Comparison of ENCODE assay signal across 29 cellular contexts in genomic region chr1:91801496-91802115, GRCh38.
DNase-seq lines count a peak whose midpoint lies in the region; ATAC-seq and TF ChIP-seq lines count a peak whose summit lies in the region.
"Had no signal": no experiment of that assay in that cellular context is flagged by ENCODE, and none has a peak within 500 bp of the region (broad histone marks: within the 10 kb centered on the region; RNA-seq: fewer than 3 reads in every experiment).

No MANE protein-coding gene starts in this region.

- H3K4me1 ChIP-seq in naive thymus-derived CD4-positive, alpha-beta T cell (ENCODE audit: control insufficient read depth in 2 of 2, insufficient read depth in 2 of 2, low read length in 2 of 2) = peaks cover 27 to 34% of the 10 kb centered on the region in 2 donors
- H3K4me1 ChIP-seq in testis = peaks cover 42% of the 10 kb centered on the region

- no peak overlapping the region for H3K4me3 Mint-ChIP-seq in T-helper 1 cell treated with Interleukin-12 subunit alpha and Interleukin-12 subunit beta and Interleukin-4 antibody, amounts not matched to agents 30 μg/mL and 1 μg/mL, for 36 hours
- H3K4me3 Mint-ChIP-seq in naive thymus-derived CD4-positive, alpha-beta T cell = peak overlapping the region in 1 of 10 donors; percentile 10
- H3K4me3 Mint-ChIP-seq: CD14-positive monocyte, mesothelial cell of epicardium, nephron progenitor cell had no signal

- TF ChIP-seq CTCF in testis (IDR thresholded peaks at IDR 0.05) = no peak
- no peak for TF ChIP-seq CTCF in dorsolateral prefrontal cortex (IDR thresholded peaks at IDR 0.05 in 54 of 56, conservative IDR thresholded peaks at IDR 0.05 in 2 of 56; ENCODE audit: low read depth in 1 of 56, partially characterized antibody in 56 of 56)

- H3K9me3 Mint-ChIP-seq in T-helper 1 cell treated with Interleukin-12 subunit alpha and Interleukin-12 subunit beta and Interleukin-4 antibody, amounts not matched to agents 30 μg/mL and 1 μg/mL, for 36 hours = no peaks in the 10 kb centered on the region
- peaks cover 0 to 6% (median 0%) of the 10 kb centered on the region in 11 donors for H3K9me3 Mint-ChIP-seq in naive thymus-derived CD4-positive, alpha-beta T cell
- H3K9me3 Mint-ChIP-seq: mesothelial cell of epicardium, nephron progenitor cell had no signal

- no peak overlapping the region for H3K4me3 ChIP-seq in naive thymus-derived CD4-positive, alpha-beta T cell (ENCODE audit: low read length)
- H3K4me3 ChIP-seq in testis (no peak overlapping the region), dorsolateral prefrontal cortex (no peak overlapping the region)
- H3K4me3 ChIP-seq: GM23248 had no signal

- CTCF ChIA-PET in naive thymus-derived CD4-positive, alpha-beta T cell (lab: Charles Lee) = interaction anchor here (0.6 kb wide), 2 partner anchors 20 to 411 kb away, joined by 3 to 6 read pairs; no protein-coding TSS in a partner anchor

- H3K9me3 ChIP-seq in naive thymus-derived CD4-positive, alpha-beta T cell (ENCODE audit: control insufficient read depth in 2 of 3, low read length in 3 of 3) = no peaks in the 10 kb centered on the region
- H3K9me3 ChIP-seq in testis = no peaks in the 10 kb centered on the region

- H3K27me3 ChIP-seq in naive thymus-derived CD4-positive, alpha-beta T cell (ENCODE audit: control insufficient read depth in 2 of 2, insufficient read depth in 2 of 2, low read length in 2 of 2) = no peaks in the 10 kb centered on the region
- H3K27me3 ChIP-seq in testis (no peaks in the 10 kb centered on the region), dorsolateral prefrontal cortex (peaks cover 0 to 3% (median 0%) of the 10 kb centered on the region in 45 donors)

- H3K27ac ChIP-seq in naive thymus-derived CD4-positive, alpha-beta T cell (ENCODE audit: low read depth, low read length) = no peak overlapping the region
- H3K27ac ChIP-seq in testis (peak overlapping the region; percentile 72 to 85), dorsolateral prefrontal cortex (no peak overlapping the region)
- H3K27ac ChIP-seq: 22Rv1, foreskin keratinocyte, GM23248, HL-60 had no signal

- H3K27me3 Mint-ChIP-seq in T-helper 1 cell treated with Interleukin-12 subunit alpha and Interleukin-12 subunit beta and Interleukin-4 antibody, amounts not matched to agents 30 μg/mL and 1 μg/mL, for 36 hours (ENCODE audit: low read depth) = peaks cover 12% of the 10 kb centered on the region
- peaks cover 0 to 10% (median 0%) of the 10 kb centered on the region in 5 donors for H3K27me3 Mint-ChIP-seq in naive thymus-derived CD4-positive, alpha-beta T cell

- intact Hi-C loops in naive thymus-derived CD4-positive, alpha-beta T cell (cut with micrococcal nuclease) = loop anchor here (2.0 to 10.0 kb wide), 7 partner anchors 104 to 1163 kb away; partner anchors contain the start of genes GLMN (in 2 of the 2), RPAP2 (in 2 of the 2), DIPK1A (in 1 of the 2) and GFI1 (in 1 of the 2)
- intact Hi-C loops in testis (cut with DNase I; ENCODE audit: low total_unique reads) = no loop called here
- intact Hi-C loops in dorsolateral prefrontal cortex (cut with DNase I) = no loop called here

- peak overlapping the region; percentile 11 for H3K27ac Mint-ChIP-seq in T-helper 1 cell treated with Interleukin-12 subunit alpha and Interleukin-12 subunit beta and Interleukin-4 antibody, amounts not matched to agents 30 μg/mL and 1 μg/mL, for 36 hours
- H3K27ac Mint-ChIP-seq in naive thymus-derived CD4-positive, alpha-beta T cell = peak overlapping the region; percentile 66 to 100 (median 97)
- H3K27ac Mint-ChIP-seq: mesothelial cell of epicardium, nephron progenitor cell had no signal

- WGBS in testis, 2 donors = 61 to 65% methylated on average over 3 of the region's 3 CpGs

- no peak for ATAC-seq in naive thymus-derived CD4-positive, alpha-beta T cell
- ATAC-seq: foreskin keratinocyte, left colon had no signal

- TF ChIP-seq POLR2A in testis (IDR thresholded peaks at IDR 0.05) = no peak

- H3K36me3 Mint-ChIP-seq in T-helper 1 cell treated with Interleukin-12 subunit alpha and Interleukin-12 subunit beta and Interleukin-4 antibody, amounts not matched to agents 30 μg/mL and 1 μg/mL, for 36 hours (ENCODE audit: low read depth) = peaks cover 21% of the 10 kb centered on the region
- peaks cover 0 to 17% (median 4%) of the 10 kb centered on the region in 5 donors for H3K36me3 Mint-ChIP-seq in naive thymus-derived CD4-positive, alpha-beta T cell
- H3K36me3 Mint-ChIP-seq: CD14-positive monocyte, mesothelial cell of epicardium had no signal

- DNase-seq in T-helper 1 cell (no peak), amniotic epithelial cell (ENCODE audit: low read depth) (peak; percentile 55), testis (no peak), DMS 273 (lab: John Stamatoyannopoulos, UW; ENCODE audit: unreplicated experiment) (no peak), dorsolateral prefrontal cortex (no peak), GM19240 (ENCODE audit: insufficient read length, low spot score) (no peak)
- DNase-seq in naive thymus-derived CD4-positive, alpha-beta T cell = no peak
- DNase-seq: activated CD8-positive, alpha-beta memory T cell treated with anti-CD3 and anti-CD28 coated beads for 24 hours; amygdala; DMS153; effector memory CD4-positive, alpha-beta T cell; erythroblast; foreskin keratinocyte; GM23248; hippocampal formation; Kasumi-1; left colon; NCI-H146; NCI-H446; NCI-H82; nephron progenitor cell; RPMI8226; stimulated activated CD8-positive, alpha-beta memory T cell treated with anti-CD3 and anti-CD28 coated beads, Interleukin-4, amount 100 ng/mL, for 48 hours; T-helper 2 cell had no signal

- POLR2A ChIA-PET in naive thymus-derived CD4-positive, alpha-beta T cell (lab: Charles Lee) = no interaction called here

- H3K4me1 Mint-ChIP-seq in T-helper 1 cell treated with Interleukin-12 subunit alpha and Interleukin-12 subunit beta and Interleukin-4 antibody, amounts not matched to agents 30 μg/mL and 1 μg/mL, for 36 hours (ENCODE audit: low read depth) = peaks cover 51% of the 10 kb centered on the region
- peaks cover 35 to 73% (median 48%) of the 10 kb centered on the region in 7 donors for H3K4me1 Mint-ChIP-seq in naive thymus-derived CD4-positive, alpha-beta T cell

- no peaks in the 10 kb centered on the region for H3K36me3 ChIP-seq in naive thymus-derived CD4-positive, alpha-beta T cell (ENCODE audit: control insufficient read depth in 2 of 3, insufficient read depth in 3 of 3, low read length in 3 of 3)
- H3K36me3 ChIP-seq in testis (ENCODE audit: low read depth, missing control alignments) = no peaks in the 10 kb centered on the region

Comparison
In these comparisons a context has a peak if more than half of its experiments do, and no peak if none do; other contexts are left out.
1. H3K27ac ChIP-seq: peak in testis (2 of 2); none in naive thymus-derived CD4-positive, alpha-beta T cell (single experiment) and dorsolateral prefrontal cortex (0 of 59).
2. intact Hi-C loops: an anchor here in naive thymus-derived CD4-positive, alpha-beta T cell (2.0 to 10.0 kb wide); none called in testis and dorsolateral prefrontal cortex.